ENCODE assay signal across 24 cellular contexts in genomic region chr17:8332688-8333087, GRCh38. TPM values are rescaled to one million over a fixed set of nuclear protein-coding genes. Genes with fewer than 3 reads are reported as not detected.
DNase-seq lines count a peak whose midpoint lies in the region; ATAC-seq and TF ChIP-seq lines count a peak whose summit lies in the region.
"Had no signal": no experiment of that assay in that cellular context is flagged by ENCODE, and none has a peak within 500 bp of the region (broad histone marks: within the 10 kb centered on the region; RNA-seq: fewer than 3 reads in every experiment).

No MANE protein-coding gene starts in this region.

- peaks cover 7% of the 10 kb centered on the region for H3K27me3 Mint-ChIP-seq in WTC11 (ENCODE audit: low read depth)

- CTCF ChIA-PET in WTC11 (lab: Charles Lee): interaction anchor here (0.7 kb wide), 1 partner anchor 77 kb away, joined by 3 read pairs; no protein-coding TSS in a partner anchor

- peaks cover 0 to 4% (median 0%) of the 10 kb centered on the region in 3 donors for H3K27me3 ChIP-seq in gastrocnemius medialis
- H3K27me3 ChIP-seq: brain microvascular endothelial cell had no signal

- POLR2A ChIA-PET in WTC11 (lab: Charles Lee): no interaction called here

- H3K27ac ChIP-seq in gastrocnemius medialis: peak overlapping the region in 2 of 4 donors; percentile 23 to 33
- H3K27ac ChIP-seq: BLaER1 treated with 17β-estradiol and CSF1 and Interleukin-3, amounts not matched to agents 10 nM and 100 nM; brain microvascular endothelial cell; stomach had no signal

- H3K4me3 ChIP-seq in gastrocnemius medialis: no peak overlapping the region
- H3K4me3 ChIP-seq: BLaER1 treated with 17β-estradiol and CSF1 and Interleukin-3, amounts not matched to agents 10 nM and 100 nM; stomach had no signal

- H3K36me3 Mint-ChIP-seq in WTC11: no peaks in the 10 kb centered on the region
- H3K36me3 Mint-ChIP-seq: type B pancreatic cell had no signal

- H3K4me1 ChIP-seq in gastrocnemius medialis: no peaks in the 10 kb centered on the region
- H3K4me1 ChIP-seq: stomach had no signal

- H3K9me3 ChIP-seq in gastrocnemius medialis: no peaks in the 10 kb centered on the region
- H3K9me3 ChIP-seq: stomach had no signal

- DNase-seq in NCI-H82 (lab: John Stamatoyannopoulos, UW) (peak; percentile 65), NCI-H82 treated with DMSO at 0.1 percent for 48 hours (lab: John Stamatoyannopoulos, UW; ENCODE audit: unreplicated experiment) (no peak), WTC11 (ENCODE audit: low spot score) (no peak), islet precursor cell (peak; percentile 94), gastrocnemius medialis (peak in 1 of 2 donors; percentile 52)
- DNase-seq: activated CD8-positive, alpha-beta memory T cell treated with anti-CD3 and anti-CD28 coated beads, Interleukin-2, amount 50 U/mL, for 48 hours; activated effector memory CD4-positive, alpha-beta T cell treated with anti-CD3 and anti-CD28 coated beads, Interleukin-2, amount 50 U/mL, for 16 hours; brain microvascular endothelial cell; IMR-90; NCI-H187 treated with DMSO at 0.1 percent for 48 hours; NCI-H345; occipital lobe; RPMI8226; stimulated activated CD4-positive, alpha-beta T cell treated with anti-CD3 and anti-CD28 coated beads, Interleukin-2, amount 100 ng/mL, for 48 hours; stomach had no signal

- TF ChIP-seq CTCF in WTC11 (IDR thresholded peaks at IDR 0.05): no peak
- TF ChIP-seq CTCF in gastrocnemius medialis (IDR thresholded peaks at IDR 0.05 in 4 of 5, conservative IDR thresholded peaks at IDR 0.05 in 1 of 5): no peak

- in situ Hi-C loops in gastrocnemius medialis (cut with MboI; ENCODE audit: low sequenced_read_pairs in 4 of 4): no loop called here

- ATAC-seq in WTC11 (peak; percentile 52), gastrocnemius medialis (peak; percentile 76 to 82), GM21515 (IDR thresholded peaks at IDR 0.05; ENCODE audit: unreplicated experiment) (no peak), HG03045 (IDR thresholded peaks at IDR 0.05; ENCODE audit: unreplicated experiment) (no peak), GM19452 (IDR thresholded peaks at IDR 0.05; ENCODE audit: unreplicated experiment) (no peak)
- ATAC-seq: HCT116 had no signal

- no peak overlapping the region for H3K4me3 Mint-ChIP-seq in WTC11
- H3K4me3 Mint-ChIP-seq: type B pancreatic cell had no signal

- no peaks in the 10 kb centered on the region for H3K36me3 ChIP-seq in gastrocnemius medialis
- H3K36me3 ChIP-seq: BLaER1 treated with 17β-estradiol and CSF1 and Interleukin-3, amounts not matched to agents 10 nM and 100 nM; brain microvascular endothelial cell; stomach had no signal

- H3K9me3 Mint-ChIP-seq in WTC11: no peaks in the 10 kb centered on the region; the same call in 1 of the 2 replicates
- H3K9me3 Mint-ChIP-seq: type B pancreatic cell had no signal

- intact Hi-C loops in gastrocnemius medialis (cut with DNase I; ENCODE audit: low total_unique reads): no loop called here

- peaks cover 4% of the 10 kb centered on the region for H3K4me1 Mint-ChIP-seq in WTC11

- no peak overlapping the region for H3K27ac Mint-ChIP-seq in WTC11
- H3K27ac Mint-ChIP-seq: type B pancreatic cell had no signal

- TF ChIP-seq POLR2A in gastrocnemius medialis (IDR thresholded peaks at IDR 0.05): no peak

TF ChIP-seq in WTC11, 78 proteins besides CTCF, POLR2A, EP300 and RAD21:
- TF ChIP-seq, protein P1, sequence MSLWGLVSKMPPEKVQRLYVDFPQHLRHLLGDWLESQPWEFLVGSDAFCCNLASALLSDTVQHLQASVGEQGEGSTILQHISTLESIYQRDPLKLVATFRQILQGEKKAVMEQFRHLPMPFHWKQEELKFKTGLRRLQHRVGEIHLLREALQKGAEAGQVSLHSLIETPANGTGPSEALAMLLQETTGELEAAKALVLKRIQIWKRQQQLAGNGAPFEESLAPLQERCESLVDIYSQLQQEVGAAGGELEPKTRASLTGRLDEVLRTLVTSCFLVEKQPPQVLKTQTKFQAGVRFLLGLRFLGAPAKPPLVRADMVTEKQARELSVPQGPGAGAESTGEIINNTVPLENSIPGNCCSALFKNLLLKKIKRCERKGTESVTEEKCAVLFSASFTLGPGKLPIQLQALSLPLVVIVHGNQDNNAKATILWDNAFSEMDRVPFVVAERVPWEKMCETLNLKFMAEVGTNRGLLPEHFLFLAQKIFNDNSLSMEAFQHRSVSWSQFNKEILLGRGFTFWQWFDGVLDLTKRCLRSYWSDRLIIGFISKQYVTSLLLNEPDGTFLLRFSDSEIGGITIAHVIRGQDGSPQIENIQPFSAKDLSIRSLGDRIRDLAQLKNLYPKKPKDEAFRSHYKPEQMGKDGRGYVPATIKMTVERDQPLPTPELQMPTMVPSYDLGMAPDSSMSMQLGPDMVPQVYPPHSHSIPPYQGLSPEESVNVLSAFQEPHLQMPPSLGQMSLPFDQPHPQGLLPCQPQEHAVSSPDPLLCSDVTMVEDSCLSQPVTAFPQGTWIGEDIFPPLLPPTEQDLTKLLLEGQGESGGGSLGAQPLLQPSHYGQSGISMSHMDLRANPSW (CRISPR knock-in tag; conservative IDR thresholded peaks at IDR 0.05; ENCODE audit: low read depth): no peak
- TF ChIP-seq, protein P2, sequence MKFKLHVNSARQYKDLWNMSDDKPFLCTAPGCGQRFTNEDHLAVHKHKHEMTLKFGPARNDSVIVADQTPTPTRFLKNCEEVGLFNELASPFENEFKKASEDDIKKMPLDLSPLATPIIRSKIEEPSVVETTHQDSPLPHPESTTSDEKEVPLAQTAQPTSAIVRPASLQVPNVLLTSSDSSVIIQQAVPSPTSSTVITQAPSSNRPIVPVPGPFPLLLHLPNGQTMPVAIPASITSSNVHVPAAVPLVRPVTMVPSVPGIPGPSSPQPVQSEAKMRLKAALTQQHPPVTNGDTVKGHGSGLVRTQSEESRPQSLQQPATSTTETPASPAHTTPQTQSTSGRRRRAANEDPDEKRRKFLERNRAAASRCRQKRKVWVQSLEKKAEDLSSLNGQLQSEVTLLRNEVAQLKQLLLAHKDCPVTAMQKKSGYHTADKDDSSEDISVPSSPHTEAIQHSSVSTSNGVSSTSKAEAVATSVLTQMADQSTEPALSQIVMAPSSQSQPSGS (CRISPR knock-in tag; IDR thresholded peaks at IDR 0.05; ENCODE audit: borderline replicate concordance, low read depth): no peak
- TF ChIP-seq FOXJ3 (CRISPR knock-in tag; IDR thresholded peaks at IDR 0.05; ENCODE audit: borderline replicate concordance) (no peak), TEAD4 (CRISPR knock-in tag; IDR thresholded peaks at IDR 0.05) (no peak), ZNF219 (CRISPR knock-in tag; IDR thresholded peaks at IDR 0.05; ENCODE audit: borderline replicate concordance) (no peak), JUN (CRISPR knock-in tag; IDR thresholded peaks at IDR 0.05) (no peak), ZMAT4 (CRISPR knock-in tag; IDR thresholded peaks at IDR 0.05) (no peak), NR1H2 (CRISPR knock-in tag; IDR thresholded peaks at IDR 0.05) (no peak), CDX4 (CRISPR knock-in tag; IDR thresholded peaks at IDR 0.05; ENCODE audit: borderline replicate concordance) (no peak), ZNF232 (CRISPR knock-in tag; IDR thresholded peaks at IDR 0.05) (no peak), ETV6 (CRISPR knock-in tag; IDR thresholded peaks at IDR 0.05) (no peak)
- TF ChIP-seq, protein P3, sequence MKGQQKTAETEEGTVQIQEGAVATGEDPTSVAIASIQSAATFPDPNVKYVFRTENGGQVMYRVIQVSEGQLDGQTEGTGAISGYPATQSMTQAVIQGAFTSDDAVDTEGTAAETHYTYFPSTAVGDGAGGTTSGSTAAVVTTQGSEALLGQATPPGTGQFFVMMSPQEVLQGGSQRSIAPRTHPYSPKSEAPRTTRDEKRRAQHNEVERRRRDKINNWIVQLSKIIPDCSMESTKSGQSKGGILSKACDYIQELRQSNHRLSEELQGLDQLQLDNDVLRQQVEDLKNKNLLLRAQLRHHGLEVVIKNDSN (CRISPR knock-in tag; IDR thresholded peaks at IDR 0.05): no peak
- TF ChIP-seq, protein P4, sequence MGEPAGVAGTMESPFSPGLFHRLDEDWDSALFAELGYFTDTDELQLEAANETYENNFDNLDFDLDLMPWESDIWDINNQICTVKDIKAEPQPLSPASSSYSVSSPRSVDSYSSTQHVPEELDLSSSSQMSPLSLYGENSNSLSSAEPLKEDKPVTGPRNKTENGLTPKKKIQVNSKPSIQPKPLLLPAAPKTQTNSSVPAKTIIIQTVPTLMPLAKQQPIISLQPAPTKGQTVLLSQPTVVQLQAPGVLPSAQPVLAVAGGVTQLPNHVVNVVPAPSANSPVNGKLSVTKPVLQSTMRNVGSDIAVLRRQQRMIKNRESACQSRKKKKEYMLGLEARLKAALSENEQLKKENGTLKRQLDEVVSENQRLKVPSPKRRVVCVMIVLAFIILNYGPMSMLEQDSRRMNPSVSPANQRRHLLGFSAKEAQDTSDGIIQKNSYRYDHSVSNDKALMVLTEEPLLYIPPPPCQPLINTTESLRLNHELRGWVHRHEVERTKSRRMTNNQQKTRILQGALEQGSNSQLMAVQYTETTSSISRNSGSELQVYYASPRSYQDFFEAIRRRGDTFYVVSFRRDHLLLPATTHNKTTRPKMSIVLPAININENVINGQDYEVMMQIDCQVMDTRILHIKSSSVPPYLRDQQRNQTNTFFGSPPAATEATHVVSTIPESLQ (CRISPR knock-in tag; IDR thresholded peaks at IDR 0.05): no peak

RNA-seq across cellular contexts. Expression of gene ODF4, which starts 7.0 kb away (rescaled TPM):
- total RNA-seq in WTC11 (2021) (not detected in 3 replicates), gastrocnemius medialis (not detected)
- total RNA-seq: endothelial cell of umbilical vein; fibroblast of villous mesenchyme; IMR-90; occipital lobe; stomach; T-helper 1 cell treated with Interleukin-12 subunit alpha and Interleukin-12 subunit beta and Interleukin-4 antibody, amounts not matched to agents 30 ng/mL and 1 ng/mL, for 36 hours had no signal

RNA-seq across cellular contexts. Expression of gene ARHGEF15, which starts 22.6 kb away (rescaled TPM):
- total RNA-seq in WTC11 (2021) (1.5 to 2.8 TPM (median 1.8 TPM) in 3 replicates), gastrocnemius medialis (1 to 10 TPM; 3.3 to 8.1 (median 5.0) TPM)
- total RNA-seq: fibroblast of villous mesenchyme; IMR-90; T-helper 1 cell treated with Interleukin-12 subunit alpha and Interleukin-12 subunit beta and Interleukin-4 antibody, amounts not matched to agents 30 ng/mL and 1 ng/mL, for 36 hours had no signal

RNA-seq across cellular contexts. Expression of gene SLC25A35, which starts 37.5 kb away (rescaled TPM):
- total RNA-seq in WTC11 (2021) (4.5 to 7.6 TPM (median 5.4 TPM) in 3 replicates), gastrocnemius medialis (10 to 100 TPM in 1 of 4 donors, 1 to 10 TPM in 1, under 1 TPM in 2; 0.71 to 14.0 (median 1.0) TPM)

RNA-seq across cellular contexts. Expression of gene RANGRF, which starts 44.2 kb away (rescaled TPM):
- total RNA-seq in WTC11 (2021) (32.7 to 36.8 TPM (median 34.6 TPM) in 3 replicates), gastrocnemius medialis (10 to 100 TPM in 3 of 4 donors, 1 to 10 TPM in 1; 6.9 to 21.2 (median 15.4) TPM)

Comparison
In these comparisons a context has a peak if more than half of its experiments do, and no peak if none do; other contexts are left out.
1. DNase-seq: peak in NCI-H82 (single experiment) and islet precursor cell (single experiment); none in NCI-H82 treated with DMSO at 0.1 percent for 48 hours (single experiment) and WTC11 (single experiment).
2. ATAC-seq: peak in WTC11 (single experiment) and gastrocnemius medialis (2 of 2); none in GM21515 (single experiment), HG03045 (single experiment) and GM19452 (single experiment).